Comparison of ENCODE assay signal across 26 cellular contexts in genomic region chr2:67567866-67568265, GRCh38.
"Had no signal": no experiment of that assay in that cellular context is flagged by ENCODE, and none has a peak within 500 bp of the region (broad histone marks: within the 10 kb centered on the region; RNA-seq: fewer than 3 reads in every experiment).

No MANE protein-coding gene starts in this region.

- H3K9me3 ChIP-seq: body of pancreas, lower lobe of right lung, testis, uterus had no signal

- ATAC-seq: activated CD8-positive, alpha-beta T cell treated with anti-CD3 and anti-CD28 coated beads, Interleukin-2, amount 10 ng/mL, durations not matched to agents 7 days and 5 days; activated naive CD8-positive, alpha-beta T cell treated with anti-CD3 and anti-CD28 coated beads, Interleukin-2, amount 50 U/mL, for 24 hours; body of pancreas; esophagus mucosa; foreskin keratinocyte; left lobe of liver; lower lobe of right lung; naive thymus-derived CD4-positive, alpha-beta T cell; sciatic nerve had no signal

- H3K4me3 ChIP-seq: body of pancreas, lower lobe of right lung, neural progenitor cell, smooth muscle cell, testis, uterus had no signal

- H3K36me3 Mint-ChIP-seq: naive thymus-derived CD4-positive, alpha-beta T cell; neural progenitor cell had no signal

- H3K27me3 Mint-ChIP-seq: activated naive CD8-positive, alpha-beta T cell treated with anti-CD3 and anti-CD28 coated beads, Interleukin-2, amount 50 U/mL, for 24 hours; dendritic cell treated with granulocyte-macrophage colony-stimulating factor and Interleukin-4, amounts not matched to agents 40 ng/mL and 50 ng/mL, for 4 days had no signal

- H3K27ac Mint-ChIP-seq: activated CD8-positive, alpha-beta T cell treated with anti-CD3 and anti-CD28 coated beads, Interleukin-2, amount 10 ng/mL, durations not matched to agents 7 days and 5 days; activated naive CD8-positive, alpha-beta T cell treated with anti-CD3 and anti-CD28 coated beads, Interleukin-2, amount 50 U/mL, for 24 hours; activated T-helper 1 cell treated with anti-CD3 and anti-CD28 coated beads, Interleukin-12 subunit alpha, Interleukin-12 subunit beta, Interleukin-2, Interleukin-4 antibody, amounts not matched to agents 30 ng/mL and 10 ng/mL and 1 ng/mL, durations not matched to agents 14 hours and 24 hours and 36 hours; dendritic cell treated with granulocyte-macrophage colony-stimulating factor and Interleukin-4, amounts not matched to agents 40 ng/mL and 50 ng/mL, for 4 days; naive thymus-derived CD4-positive, alpha-beta T cell; neural progenitor cell; T-helper 2 cell treated with Interferon-gamma antibody and Interleukin-4, amounts not matched to agents 5 μg/mL and 100 μg/mL, for 36 hours had no signal

- DNase-seq: activated CD4-positive, alpha-beta T cell treated with anti-CD3 and anti-CD28 coated beads, Interleukin-2, amount 50 U/mL, for 1 hour; activated CD4-positive, CD25-positive, alpha-beta regulatory T cell treated with anti-CD3 and anti-CD28 coated beads, Interleukin-2, amount 50 U/mL, for 72 hours; activated CD8-positive, alpha-beta T cell treated with anti-CD3 and anti-CD28 coated beads, Interleukin-2, amount 10 ng/mL, durations not matched to agents 7 days and 5 days; activated gamma-delta T cell; activated naive CD4-positive, alpha-beta T cell treated with anti-CD3 and anti-CD28 coated beads, Interleukin-2, amount 50 U/mL, for 16 hours; activated naive CD8-positive, alpha-beta T cell treated with anti-CD3 and anti-CD28 coated beads, Interleukin-2, amount 50 U/mL, for 24 hours; body of pancreas; effector CD4-positive, alpha-beta T cell; foreskin keratinocyte; kidney; lower lobe of right lung; naive thymus-derived CD4-positive, alpha-beta T cell; stimulated activated CD4-positive, alpha-beta T cell treated with anti-CD3 and anti-CD28 coated beads, Interleukin-4, amount 100 ng/mL, for 1 hour; stimulated activated naive CD4-positive, alpha-beta T cell; testis; trophoblast cell; uterus had no signal

- H3K36me3 ChIP-seq: lower lobe of right lung, neural progenitor cell, uterus had no signal

- H3K4me2 ChIP-seq: neural progenitor cell, smooth muscle cell had no signal

- H3K9me3 Mint-ChIP-seq: activated naive CD8-positive, alpha-beta T cell treated with anti-CD3 and anti-CD28 coated beads, Interleukin-2, amount 50 U/mL, for 24 hours; activated T-helper 1 cell treated with anti-CD3 and anti-CD28 coated beads, Interleukin-12 subunit alpha, Interleukin-12 subunit beta, Interleukin-2, Interleukin-4 antibody, amounts not matched to agents 30 ng/mL and 10 ng/mL and 1 ng/mL, durations not matched to agents 14 hours and 24 hours and 36 hours; neural progenitor cell had no signal

- H3K9ac ChIP-seq: neural progenitor cell had no signal

- FAIRE-seq: kidney had no signal

- H3K4me1 Mint-ChIP-seq: activated naive CD8-positive, alpha-beta T cell treated with anti-CD3 and anti-CD28 coated beads, Interleukin-2, amount 50 U/mL, for 24 hours; naive thymus-derived CD4-positive, alpha-beta T cell; neural progenitor cell had no signal

- H3K27ac ChIP-seq: body of pancreas, foreskin keratinocyte, lower lobe of right lung, neural progenitor cell, testis, VCaP had no signal

- H3K4me3 Mint-ChIP-seq: activated CD8-positive, alpha-beta T cell treated with anti-CD3 and anti-CD28 coated beads, Interleukin-2, amount 10 ng/mL, durations not matched to agents 7 days and 5 days; activated naive CD8-positive, alpha-beta T cell treated with anti-CD3 and anti-CD28 coated beads, Interleukin-2, amount 50 U/mL, for 24 hours; activated T-helper 1 cell treated with anti-CD3 and anti-CD28 coated beads, Interleukin-12 subunit alpha, Interleukin-12 subunit beta, Interleukin-2, Interleukin-4 antibody, amounts not matched to agents 30 ng/mL and 10 ng/mL and 1 ng/mL, durations not matched to agents 14 hours and 24 hours and 36 hours; dendritic cell treated with granulocyte-macrophage colony-stimulating factor and Interleukin-4, amounts not matched to agents 40 ng/mL and 50 ng/mL, for 4 days; naive thymus-derived CD4-positive, alpha-beta T cell; neural progenitor cell; T-helper 2 cell treated with Interferon-gamma antibody and Interleukin-4, amounts not matched to agents 5 μg/mL and 100 μg/mL, for 36 hours had no signal

- H3K4me1 ChIP-seq: lower lobe of right lung, neural progenitor cell, testis, uterus had no signal

- H2AFZ ChIP-seq: neural progenitor cell had no signal

- H3K27me3 ChIP-seq: body of pancreas, foreskin keratinocyte, neural progenitor cell, testis, uterus had no signal
